16 cellular contexts compared by ENCODE assay signal in the genomic region with DNA sequence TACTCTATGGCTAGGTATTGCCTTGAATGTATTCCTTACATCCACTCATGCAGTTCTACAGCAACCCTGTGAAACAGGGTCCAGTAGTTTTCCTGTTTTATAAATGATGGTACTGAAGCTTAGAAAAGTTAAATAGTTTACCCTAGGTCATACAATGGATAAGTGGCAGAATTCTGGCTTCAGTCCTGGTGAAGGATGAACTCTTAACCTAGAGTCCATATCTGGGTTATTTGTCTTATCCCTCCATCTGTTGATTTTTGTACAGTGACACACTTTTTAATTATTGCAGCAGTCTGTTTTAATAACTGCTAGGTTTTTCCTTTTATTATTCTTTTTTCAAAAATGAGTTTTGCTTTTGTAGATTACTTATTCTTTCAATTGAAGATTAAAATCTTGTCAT.
DNase-seq lines count a peak whose midpoint lies in the region; ATAC-seq, FAIRE-seq and TF ChIP-seq lines count a peak whose summit lies in the region.
"Had no signal": no experiment of that assay in that cellular context is flagged by ENCODE, and none has a peak within 500 bp of the region (broad histone marks: within the 10 kb centered on the region; RNA-seq: fewer than 3 reads in every experiment).

No MANE protein-coding gene starts in this region.

- peak overlapping the region; percentile 9; the same call in 1 of the 3 replicates for H3K4me2 ChIP-seq in A549
- no peak overlapping the region for H3K4me2 ChIP-seq in PC-3 (ENCODE audit: low read length)

- H3K4me3 ChIP-seq in A549 (no peak overlapping the region), PC-3 (ENCODE audit: low read length) (no peak overlapping the region), lower lobe of right lung (no peak overlapping the region)
- H3K4me3 ChIP-seq: K562 had no signal

- no peaks in the 10 kb centered on the region for H3K9me3 ChIP-seq in A549
- no peaks in the 10 kb centered on the region for H3K9me3 ChIP-seq in PC-3 (ENCODE audit: low read length)
- no peaks in the 10 kb centered on the region for H3K9me3 ChIP-seq in lower lobe of right lung

- no peak for TF ChIP-seq RAD21 in A549 (conservative IDR thresholded peaks at IDR 0.05 in 1 of 2, IDR thresholded peaks at IDR 0.05 in 1 of 2)

- peaks cover 7% of the 10 kb centered on the region; the same call in 1 of the 3 replicates for H3K4me1 ChIP-seq in A549
- no peaks in the 10 kb centered on the region for H3K4me1 ChIP-seq in PC-3 (ENCODE audit: insufficient read depth, low read length)
- peaks cover 5% of the 10 kb centered on the region for H3K4me1 ChIP-seq in lower lobe of right lung

- TF ChIP-seq POLR2A in A549 (IDR thresholded peaks at IDR 0.05; ENCODE audit: low read length) = no peak

- no peak; a peak in 1 of 6 replicates for ATAC-seq in A549
- ATAC-seq in PC-3 = peak; percentile 37
- peak; percentile 97 for ATAC-seq in left lobe of liver
- no peak for ATAC-seq in GM18909 (IDR thresholded peaks at IDR 0.05; ENCODE audit: poor library complexity, unreplicated experiment)
- no peak for ATAC-seq in lower lobe of right lung
- ATAC-seq: CD8-positive, alpha-beta T cell; HCT116; K562 had no signal

- H3K36me3 ChIP-seq in PC-3 (ENCODE audit: low read depth, low read length) (no peaks in the 10 kb centered on the region), lower lobe of right lung (no peaks in the 10 kb centered on the region)

- no peaks in the 10 kb centered on the region for H4K20me1 ChIP-seq in PC-3 (ENCODE audit: low read length)

- intact Hi-C loops in PC-3 (cut with micrococcal nuclease) (no loop called here), lower lobe of right lung (cut with DNase I) (no loop called here)

- H2AFZ ChIP-seq in PC-3 (ENCODE audit: low read length) = no peak overlapping the region

- H3K27ac ChIP-seq in A549 (no peak overlapping the region), PC-3 (ENCODE audit: low read length) (no peak overlapping the region), lower lobe of right lung (no peak overlapping the region)
- H3K27ac ChIP-seq: HL-60 had no signal

- BruUV-seq in PC-3 (replicated peaks; lab: Mats Ljungman, UMichigan) = no TSS peak

- no peaks in the 10 kb centered on the region for H3F3A ChIP-seq in PC-3 (ENCODE audit: low read length, unreplicated experiment)

- H3K9ac ChIP-seq in PC-3 (ENCODE audit: low read length) = no peak overlapping the region

- TF ChIP-seq CTCF in A549 (IDR thresholded peaks at IDR 0.05) = no peak
- TF ChIP-seq CTCF in PC-3 (conservative IDR thresholded peaks at IDR 0.05; ENCODE audit: low read depth, low read length) = no peak
- TF ChIP-seq CTCF in lower lobe of right lung (IDR thresholded peaks at IDR 0.05) = no peak

- H3K79me2 ChIP-seq in PC-3 (ENCODE audit: low read length) = no peaks in the 10 kb centered on the region

- DNase-seq in A549 (ENCODE audit: low read depth in 1 of 2, low spot score in 1 of 2) = no peak
- DNase-seq in EH (ENCODE audit: low read depth) = peak; percentile 21
- DNase-seq in PC-3 = no peak
- no peak for DNase-seq in left lobe of liver (ENCODE audit: low spot score)
- no peak for DNase-seq in lower lobe of right lung
- DNase-seq in SIG-M5 (lab: John Stamatoyannopoulos, UW) = no peak
- no peak for DNase-seq in NCI-H1105 treated with DMSO at 0.1 percent for 48 hours (lab: John Stamatoyannopoulos, UW)
- DNase-seq: CD8-positive, alpha-beta T cell; COR-L47; DMS53 had no signal

- FAIRE-seq in A549 (lab: Jason Lieb, UNC) = no peak
- FAIRE-seq: GM12892, H54, K562 had no signal

- no peaks in the 10 kb centered on the region for H3K9me2 ChIP-seq in PC-3 (replicated peaks; ENCODE audit: low read length)

- no peak for TF ChIP-seq EP300 in A549 (IDR thresholded peaks at IDR 0.05)

- CTCF ChIA-PET in A549 (lab: Yijun Ruan, JAX) = no interaction called here
- CTCF ChIA-PET in PC-3 (lab: Charles Lee) = no interaction called here

- POLR2A ChIA-PET in A549 (lab: Yijun Ruan, JAX) (no interaction called here), PC-3 (lab: Charles Lee; ENCODE audit: unreplicated experiment) (no interaction called here)

- H3K27me3 ChIP-seq in PC-3 (ENCODE audit: low read length) (peaks cover 5% of the 10 kb centered on the region; the same call in 1 of the 2 replicates), lower lobe of right lung (ENCODE audit: low read depth) (no peaks in the 10 kb centered on the region)

TF ChIP-seq in A549, 52 proteins besides CTCF, POLR2A, EP300 and RAD21:
- TF ChIP-seq FOSL2 (IDR thresholded peaks at IDR 0.05) (no peak), FOSL2 (CRISPR knock-in tag; IDR thresholded peaks at IDR 0.05) (no peak), MAZ (IDR thresholded peaks at IDR 0.05; ENCODE audit: borderline replicate concordance, low read depth, low read length) (no peak), CHD4 (IDR thresholded peaks at IDR 0.05; ENCODE audit: borderline replicate concordance) (no peak)
- TF ChIP-seq, protein P1, sequence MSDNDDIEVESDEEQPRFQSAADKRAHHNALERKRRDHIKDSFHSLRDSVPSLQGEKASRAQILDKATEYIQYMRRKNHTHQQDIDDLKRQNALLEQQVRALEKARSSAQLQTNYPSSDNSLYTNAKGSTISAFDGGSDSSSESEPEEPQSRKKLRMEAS (IDR thresholded peaks at IDR 0.05) = no peak

Comparison
In these comparisons a context has a peak if more than half of its experiments do, and no peak if none do; other contexts are left out.
1. ATAC-seq: peak in PC-3 (single experiment) and left lobe of liver (single experiment); none in A549 (0 of 2), GM18909 (single experiment) and lower lobe of right lung (0 of 2).